ENCODE assay signal across 22 cellular contexts in genomic region chr15:53589526-53590057, GRCh38.
"Had no signal": no experiment of that assay in that cellular context is flagged by ENCODE, and none has a peak within 500 bp of the region (broad histone marks: within the 10 kb centered on the region; RNA-seq: fewer than 3 reads in every experiment).

No MANE protein-coding gene starts in this region.

- DNase-seq: activated B cell treated with CpG ODN at 0.5 μM for 24 hours; activated CD4-positive, alpha-beta memory T cell treated with anti-CD3 and anti-CD28 coated beads for 36 hours; activated CD4-positive, alpha-beta T cell treated with anti-CD3 and anti-CD28 coated beads, Interleukin-2, amount 10 ng/mL, durations not matched to agents 7 days and 5 days; activated gamma-delta T cell treated with Interleukin-2 at 50 U/mL for 16 hours; activated naive CD4-positive, alpha-beta T cell treated with anti-CD3 and anti-CD28 coated beads, Interleukin-2, amount 10 ng/mL, durations not matched to agents 7 days and 5 days; activated naive CD8-positive, alpha-beta T cell treated with anti-CD3 and anti-CD28 coated beads for 36 hours; activated T-cell treated with anti-CD3 and anti-CD28 coated beads, Interleukin-2, amount 50 U/mL, for 72 hours; caudate nucleus; MG63; NCI-H1105 treated with DMSO at 0.1 percent for 48 hours; NCI-H146; NCI-H1930; NCI-H2171 treated with DMSO at 0.1 percent for 48 hours; NCI-H345; NCI-H510A treated with DMSO at 0.1 percent for 48 hours; PC-3; SHP77 treated with DMSO at 0.1 percent for 48 hours; T-helper 17 cell; T-helper 9 cell had no signal

- ATAC-seq: activated T-cell treated with anti-CD3 and anti-CD28 coated beads, Interleukin-2, amount 50 U/mL, for 72 hours; PC-3; T-helper 17 cell had no signal

- H3K4me3 ChIP-seq: breast epithelium, MG63 had no signal

- H3K9me3 ChIP-seq: breast epithelium, MG63 had no signal

- H3K27ac Mint-ChIP-seq: activated B cell treated with CpG ODN at 0.5 μM for 24 hours; activated CD4-positive, alpha-beta memory T cell treated with anti-CD3 and anti-CD28 coated beads for 36 hours; activated CD4-positive, alpha-beta T cell treated with anti-CD3 and anti-CD28 coated beads, Interleukin-2, amount 10 ng/mL, durations not matched to agents 7 days and 5 days; activated naive CD4-positive, alpha-beta T cell treated with anti-CD3 and anti-CD28 coated beads, Interleukin-2, amount 10 ng/mL, durations not matched to agents 7 days and 5 days; activated naive CD8-positive, alpha-beta T cell treated with anti-CD3 and anti-CD28 coated beads for 36 hours; activated T-cell treated with anti-CD3 and anti-CD28 coated beads, Interleukin-2, amount 50 U/mL, for 72 hours; activated T-helper 2 cell treated with anti-CD3 and anti-CD28 coated beads, Interferon-gamma antibody, Interleukin-2, Interleukin-4, amounts not matched to agents 10 μg/mL and 5 μg/mL and 100 μg/mL, durations not matched to agents 14 hours and 24 hours and 36 hours; T-helper 17 cell had no signal

- H3K9me3 Mint-ChIP-seq: activated B cell treated with CpG ODN at 0.5 μM for 24 hours; activated CD4-positive, alpha-beta memory T cell treated with anti-CD3 and anti-CD28 coated beads for 36 hours; activated CD4-positive, alpha-beta T cell treated with anti-CD3 and anti-CD28 coated beads, Interleukin-2, amount 10 ng/mL, durations not matched to agents 7 days and 5 days; activated naive CD4-positive, alpha-beta T cell treated with anti-CD3 and anti-CD28 coated beads, Interleukin-2, amount 10 ng/mL, durations not matched to agents 7 days and 5 days; activated naive CD8-positive, alpha-beta T cell treated with anti-CD3 and anti-CD28 coated beads for 36 hours; activated T-helper 2 cell treated with anti-CD3 and anti-CD28 coated beads, Interferon-gamma antibody, Interleukin-2, Interleukin-4, amounts not matched to agents 10 μg/mL and 5 μg/mL and 100 μg/mL, durations not matched to agents 14 hours and 24 hours and 36 hours had no signal

- FAIRE-seq: TTC549 had no signal

- H3K27ac ChIP-seq: breast epithelium had no signal

- H3K27me3 ChIP-seq: breast epithelium, MG63 had no signal

- H3K27me3 Mint-ChIP-seq: activated B cell treated with CpG ODN at 0.5 μM for 24 hours; activated CD4-positive, alpha-beta memory T cell treated with anti-CD3 and anti-CD28 coated beads for 36 hours; activated CD4-positive, alpha-beta T cell treated with anti-CD3 and anti-CD28 coated beads, Interleukin-2, amount 10 ng/mL, durations not matched to agents 7 days and 5 days; activated naive CD4-positive, alpha-beta T cell treated with anti-CD3 and anti-CD28 coated beads, Interleukin-2, amount 10 ng/mL, durations not matched to agents 7 days and 5 days had no signal

- H3K4me1 Mint-ChIP-seq: activated CD4-positive, alpha-beta T cell treated with anti-CD3 and anti-CD28 coated beads, Interleukin-2, amount 10 ng/mL, durations not matched to agents 7 days and 5 days; activated naive CD4-positive, alpha-beta T cell treated with anti-CD3 and anti-CD28 coated beads, Interleukin-2, amount 10 ng/mL, durations not matched to agents 7 days and 5 days; activated naive CD8-positive, alpha-beta T cell treated with anti-CD3 and anti-CD28 coated beads for 36 hours; T-helper 17 cell had no signal

- H3K36me3 Mint-ChIP-seq: activated CD4-positive, alpha-beta memory T cell treated with anti-CD3 and anti-CD28 coated beads for 36 hours; activated naive CD4-positive, alpha-beta T cell treated with anti-CD3 and anti-CD28 coated beads, Interleukin-2, amount 10 ng/mL, durations not matched to agents 7 days and 5 days; activated naive CD8-positive, alpha-beta T cell treated with anti-CD3 and anti-CD28 coated beads for 36 hours had no signal

- H3K4me3 Mint-ChIP-seq: activated B cell treated with CpG ODN at 0.5 μM for 24 hours; activated CD4-positive, alpha-beta memory T cell treated with anti-CD3 and anti-CD28 coated beads for 36 hours; activated CD4-positive, alpha-beta T cell treated with anti-CD3 and anti-CD28 coated beads, Interleukin-2, amount 10 ng/mL, durations not matched to agents 7 days and 5 days; activated naive CD4-positive, alpha-beta T cell treated with anti-CD3 and anti-CD28 coated beads, Interleukin-2, amount 10 ng/mL, durations not matched to agents 7 days and 5 days; activated naive CD8-positive, alpha-beta T cell treated with anti-CD3 and anti-CD28 coated beads for 36 hours; activated T-cell treated with anti-CD3 and anti-CD28 coated beads, Interleukin-2, amount 50 U/mL, for 72 hours; T-helper 17 cell had no signal

- H3K4me1 ChIP-seq: breast epithelium had no signal

- H3K36me3 ChIP-seq: breast epithelium, MG63 had no signal
